ENCODE assay signal across 11 cellular contexts in genomic region chr17:77383613-77384608, GRCh38.
DNase-seq lines count a peak whose midpoint lies in the region; FAIRE-seq and TF ChIP-seq lines count a peak whose summit lies in the region.
"Had no signal": no experiment of that assay in that cellular context is flagged by ENCODE, and none has a peak within 500 bp of the region (broad histone marks: within the 10 kb centered on the region; RNA-seq: fewer than 3 reads in every experiment).

No MANE protein-coding gene starts in this region.

- no peaks in the 10 kb centered on the region for H4K20me1 ChIP-seq in endothelial cell of umbilical vein (replicated peaks; ENCODE audit: control insufficient read depth, extremely low read depth, insufficient read depth, low read length)

- H3K9me3 Mint-ChIP-seq in CD14-positive monocyte (no peaks in the 10 kb centered on the region), osteocyte (ENCODE audit: unreplicated experiment) (no peaks in the 10 kb centered on the region)

- peak; percentile 21 for FAIRE-seq in endothelial cell of umbilical vein (lab: Jason Lieb, UNC)
- FAIRE-seq: colon had no signal

- dilution Hi-C loops in endothelial cell of umbilical vein (cut with MboI; ENCODE audit: extremely low pct_ligation_motif_present, low sequenced_read_pairs), result no loop called here

- no peak overlapping the region for H3K4me3 Mint-ChIP-seq in CD14-positive monocyte
- no peak overlapping the region for H3K4me3 Mint-ChIP-seq in osteocyte (ENCODE audit: unreplicated experiment)

- no peak overlapping the region for H2AFZ ChIP-seq in endothelial cell of umbilical vein (ENCODE audit: low read depth, low read length)

- peaks cover 15% of the 10 kb centered on the region for H3K79me2 ChIP-seq in endothelial cell of umbilical vein (ENCODE audit: control insufficient read depth, insufficient read depth, low read length)

- no peak overlapping the region for H3K27ac ChIP-seq in endothelial cell of umbilical vein (ENCODE audit: insufficient read depth, low read depth, low read length)

- H3K4me1 ChIP-seq in endothelial cell of umbilical vein (ENCODE audit: control insufficient read depth, extremely low read depth, insufficient read depth, low read length), result peaks cover 29% of the 10 kb centered on the region

- H3K4me1 Mint-ChIP-seq in CD14-positive monocyte (peaks cover 46% of the 10 kb centered on the region), osteocyte (ENCODE audit: unreplicated experiment) (peaks cover 90% of the 10 kb centered on the region)

- TF ChIP-seq POLR2A in endothelial cell of umbilical vein (IDR thresholded peaks at IDR 0.05; ENCODE audit: low read depth, low read length), result no peak

- intact Hi-C loops in CD14-positive monocyte (cut with micrococcal nuclease) (no loop called here), endothelial cell of umbilical vein (cut with micrococcal nuclease) (no loop called here)

- peak overlapping the region in 2 of 7 donors; percentile 31 to 36 for H3K27ac Mint-ChIP-seq in CD14-positive monocyte
- peak overlapping the region; percentile 76 for H3K27ac Mint-ChIP-seq in osteocyte (ENCODE audit: unreplicated experiment)

- H3K36me3 ChIP-seq in endothelial cell of umbilical vein (ENCODE audit: control insufficient read depth in 2 of 2, extremely low read depth in 1 of 2, insufficient read depth in 2 of 2, low read length in 2 of 2), result no peaks in the 10 kb centered on the region

- H3K9me1 ChIP-seq in endothelial cell of umbilical vein (replicated peaks; ENCODE audit: control insufficient read depth, extremely low read depth, insufficient read depth, low read length), result no peaks in the 10 kb centered on the region

- no TSS peak for BruUV-seq in endothelial cell of umbilical vein (replicated peaks; lab: Mats Ljungman, UMichigan)

- no peaks in the 10 kb centered on the region for H3K9me3 ChIP-seq in endothelial cell of umbilical vein (replicated peaks; ENCODE audit: control insufficient read depth, insufficient read depth, low read length)

- no peak overlapping the region for H3K9ac ChIP-seq in endothelial cell of umbilical vein (replicated peaks; ENCODE audit: extremely low read depth, insufficient read depth, low read length)

- no peak for TF ChIP-seq CTCF in CD14-positive monocyte (IDR thresholded peaks at IDR 0.05)
- TF ChIP-seq CTCF in endothelial cell of umbilical vein (IDR thresholded peaks at IDR 0.05; ENCODE audit: extremely low read depth in 1 of 2, insufficient read depth in 1 of 2, low read depth in 1 of 2, low read length in 2 of 2), result no peak
- no peak for TF ChIP-seq CTCF in osteocyte (IDR thresholded peaks at IDR 0.05)

- CTCF ChIA-PET in endothelial cell of umbilical vein (lab: Charles Lee), result interaction anchor here (0.9 kb wide), 1 partner anchor 46 kb away, joined by 4 read pairs; no protein-coding TSS in a partner anchor

- no peak overlapping the region for H3K4me3 ChIP-seq in endothelial cell of umbilical vein (replicated peaks in 1 of 3; ENCODE audit: insufficient read depth in 1 of 3, low read depth in 1 of 3, low read length in 3 of 3)

- H3K27me3 Mint-ChIP-seq in CD14-positive monocyte (ENCODE audit: low read depth in 3 of 3) (peaks cover 2 to 4% (median 2%) of the 10 kb centered on the region in 3 donors), osteocyte (ENCODE audit: unreplicated experiment) (no peaks in the 10 kb centered on the region)

- peak; percentile 41 for DNase-seq in CD14-positive monocyte (ENCODE audit: low spot score)
- DNase-seq in NCI-H2029 treated with DMSO at 0.1 percent for 48 hours (lab: John Stamatoyannopoulos, UW), result peak; percentile 22
- no peak for DNase-seq in endothelial cell of umbilical vein (ENCODE audit: low read depth, low spot score)
- DNase-seq in osteocyte (ENCODE audit: extremely low spot score, unreplicated experiment), result no peak
- no peak for DNase-seq in HT-29 (ENCODE audit: low spot score)
- DNase-seq in NCI-H226, result no peak
- no peak for DNase-seq in activated CD4-positive, alpha-beta T cell treated with anti-CD3 and anti-CD28 coated beads, Interleukin-2, amount 50 U/mL, for 1 hour
- DNase-seq in HCEC 1CT, result no peak
- DNase-seq: DMS53, KG1 had no signal

- no peak overlapping the region for H3K4me2 ChIP-seq in endothelial cell of umbilical vein (ENCODE audit: insufficient read depth, low read length)

- no peaks in the 10 kb centered on the region for H3K27me3 ChIP-seq in endothelial cell of umbilical vein (ENCODE audit: control insufficient read depth in 2 of 2, insufficient read depth in 2 of 2, low read length in 2 of 2)

- POLR2A ChIA-PET in endothelial cell of umbilical vein (lab: Charles Lee), result no interaction called here

- peaks cover 30 to 45% of the 10 kb centered on the region in 2 donors for H3K36me3 Mint-ChIP-seq in CD14-positive monocyte
- no peaks in the 10 kb centered on the region for H3K36me3 Mint-ChIP-seq in osteocyte (ENCODE audit: unreplicated experiment)

TF ChIP-seq in endothelial cell of umbilical vein, 7 proteins besides CTCF, POLR2A, EP300 and RAD21:
- TF ChIP-seq FOS (IDR thresholded peaks at IDR 0.05; ENCODE audit: borderline replicate concordance, insufficient read depth, low read length) (no peak), GATA2 (IDR thresholded peaks at IDR 0.05; ENCODE audit: insufficient read depth, insufficient read length, low read depth, low read length) (no peak), JUN (IDR thresholded peaks at IDR 0.05; ENCODE audit: borderline replicate concordance, insufficient read depth, insufficient read length, low read depth) (no peak), MYC (IDR thresholded peaks at IDR 0.05; ENCODE audit: low read depth, low read length) (no peak), POLR2AphosphoS5 (IDR thresholded peaks at IDR 0.05; ENCODE audit: insufficient read depth, low read depth, low read length) (no peak), EZH2 (IDR thresholded peaks at IDR 0.05; ENCODE audit: borderline replicate concordance, low read depth, low read length, severe bottlenecking) (no peak), MAX (IDR thresholded peaks at IDR 0.05; ENCODE audit: insufficient read depth, insufficient read length) (no peak)

Comparison
In these comparisons a context has a peak if more than half of its experiments do, and no peak if none do; other contexts are left out.
1. DNase-seq: peak in CD14-positive monocyte (single experiment) and NCI-H2029 treated with DMSO at 0.1 percent for 48 hours (single experiment); none in endothelial cell of umbilical vein (single experiment), osteocyte (single experiment), HT-29 (single experiment), NCI-H226 (single experiment), activated CD4-positive, alpha-beta T cell treated with anti-CD3 and anti-CD28 coated beads, Interleukin-2, amount 50 U/mL, for 1 hour (single experiment) and HCEC 1CT (single experiment).